In the genomic region with DNA sequence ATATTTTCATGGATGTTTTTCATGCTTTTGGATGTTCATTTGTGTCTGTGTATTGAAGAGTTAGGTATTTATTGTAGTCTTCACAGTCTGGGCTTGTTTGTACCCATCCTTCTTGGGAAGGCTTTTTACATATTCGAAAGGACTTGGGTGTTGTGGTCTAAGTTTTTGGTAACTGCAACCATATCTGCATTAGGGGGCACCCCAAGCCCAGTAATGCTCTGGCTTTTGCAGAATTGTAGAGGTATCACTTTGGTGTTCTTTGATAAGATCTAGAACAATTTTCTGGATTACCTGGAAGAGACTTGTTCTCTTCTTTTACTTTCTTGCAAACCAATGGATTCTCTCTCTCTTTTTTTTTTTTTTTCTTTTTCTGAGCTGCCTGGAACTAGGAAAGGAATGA, we compare ENCODE assay signal across 13 cellular contexts.
A peak's percentile ranks its signal among the peaks of the same experiment; 100 is the strongest.
DNase-seq lines count a peak whose midpoint lies in the region; ATAC-seq and TF ChIP-seq lines count a peak whose summit lies in the region.
"Had no signal": no experiment of that assay in that cellular context is flagged by ENCODE, and none has a peak within 500 bp of the region (broad histone marks: within the 10 kb centered on the region; RNA-seq: fewer than 3 reads in every experiment).

No MANE protein-coding gene starts in this region.

- H3K4me3 Mint-ChIP-seq in stimulated activated naive B cell treated with anti-CD40 and anti-IgM and Interleukin-4, amounts not matched to agents 10 μg/mL and 1 μg/mL and 100 μg/mL, for 72 hours = no peak overlapping the region

- H3K4me1 Mint-ChIP-seq in stimulated activated naive B cell treated with anti-CD40 and anti-IgM and Interleukin-4, amounts not matched to agents 10 μg/mL and 1 μg/mL and 100 μg/mL, for 72 hours = peaks cover 0 to under 1% of the 10 kb centered on the region in 2 donors

- H2AK5ac ChIP-seq in trophoblast cell (ENCODE audit: low read length) = no peak overlapping the region

- H3K36me3 Mint-ChIP-seq in stimulated activated naive B cell treated with anti-CD40 and anti-IgM and Interleukin-4, amounts not matched to agents 10 μg/mL and 1 μg/mL and 100 μg/mL, for 72 hours = no peaks in the 10 kb centered on the region

- no peak overlapping the region for H4K12ac ChIP-seq in trophoblast cell (ENCODE audit: low read depth, low read length)

- no peak overlapping the region for H2AFZ ChIP-seq in trophoblast cell (ENCODE audit: insufficient read depth, low read length, poor library complexity)

- H3K4me1 ChIP-seq in left ventricle myocardium inferior = no peaks in the 10 kb centered on the region
- no peaks in the 10 kb centered on the region for H3K4me1 ChIP-seq in colonic mucosa
- H3K4me1 ChIP-seq in trophoblast cell (ENCODE audit: control insufficient read depth in 1 of 2, insufficient read depth in 2 of 2, low read length in 2 of 2) = no peaks in the 10 kb centered on the region

- H3K4me3 ChIP-seq in left ventricle myocardium inferior (no peak overlapping the region), colonic mucosa (no peak overlapping the region), trophoblast cell (ENCODE audit: low read depth, low read length) (no peak overlapping the region)

- intact Hi-C loops in left ventricle myocardium inferior (cut with micrococcal nuclease) (no loop called here), cardiac septum (cut with DNase I) (no loop called here), colonic mucosa (cut with DNase I) (no loop called here)

- H4K91ac ChIP-seq in trophoblast cell (ENCODE audit: low read depth, low read length) = no peak overlapping the region

- H3K36me3 ChIP-seq in left ventricle myocardium inferior (no peaks in the 10 kb centered on the region), colonic mucosa (no peaks in the 10 kb centered on the region), trophoblast cell (ENCODE audit: control insufficient read depth in 1 of 2, insufficient read depth in 2 of 2, low read length in 2 of 2) (no peaks in the 10 kb centered on the region)

- H4K8ac ChIP-seq in trophoblast cell (ENCODE audit: low read depth, low read length) = no peak overlapping the region

- H3K9ac ChIP-seq in colonic mucosa (ENCODE audit: low read depth in 2 of 2, low read length in 2 of 2) = no peak overlapping the region
- H3K9ac ChIP-seq in trophoblast cell (ENCODE audit: low read length) = no peak overlapping the region

- TF ChIP-seq CTCF in left ventricle myocardium inferior (IDR thresholded peaks at IDR 0.05; ENCODE audit: borderline replicate concordance) = peak; percentile 45
- no peak for TF ChIP-seq CTCF in colonic mucosa (IDR thresholded peaks at IDR 0.05)

- no peak overlapping the region for H3K4ac ChIP-seq in trophoblast cell (ENCODE audit: low read depth, low read length)

- ATAC-seq in HG02571 (IDR thresholded peaks at IDR 0.05; ENCODE audit: unreplicated experiment) (peak; percentile 62), HG02588 (IDR thresholded peaks at IDR 0.05; ENCODE audit: unreplicated experiment) (no peak)
- peak; percentile 46 to 54 for ATAC-seq in stimulated activated naive B cell treated with anti-CD40 and anti-IgM and Interleukin-4, amounts not matched to agents 10 μg/mL and 1 μg/mL and 100 μg/mL, for 72 hours (replicated peaks)

- no peak overlapping the region for H2BK12ac ChIP-seq in trophoblast cell (ENCODE audit: low read length)

- H3K14ac ChIP-seq in trophoblast cell (ENCODE audit: low read length) = no peak overlapping the region

- H2BK120ac ChIP-seq in trophoblast cell (ENCODE audit: insufficient read depth, low read length, poor library complexity) = no peak overlapping the region

- DNase-seq in left ventricle myocardium inferior (no peak), cardiac septum (ENCODE audit: low spot score) (no peak), amniotic epithelial cell (ENCODE audit: low read depth) (peak; percentile 7), colonic mucosa (no peak), trophoblast cell (no peak)
- DNase-seq in stimulated activated naive B cell treated with anti-CD40 and anti-IgM and Interleukin-4, amounts not matched to agents 10 μg/mL and 1 μg/mL and 100 μg/mL, for 72 hours = no peak
- DNase-seq: HCEC 1CT; Karpas-422; NCI-H2227 treated with DMSO at 0.1 percent for 48 hours; stimulated activated CD4-positive, alpha-beta T cell treated with anti-CD3 and anti-CD28 coated beads, Interleukin-4, amount 100 ng/mL, for 1 hour; stimulated activated naive CD4-positive, alpha-beta T cell treated with Interleukin-2 at 50 U/mL for 16 hours had no signal

- H3K79me2 ChIP-seq in trophoblast cell (ENCODE audit: control insufficient read depth, insufficient read depth, low read length, poor library complexity) = no peaks in the 10 kb centered on the region

- no peak overlapping the region for H3K23ac ChIP-seq in trophoblast cell (ENCODE audit: low read length)

- H3K79me1 ChIP-seq in trophoblast cell (ENCODE audit: low read length) = no peaks in the 10 kb centered on the region

- H3K27me3 ChIP-seq in left ventricle myocardium inferior (ENCODE audit: low read depth) (no peaks in the 10 kb centered on the region), colonic mucosa (no peaks in the 10 kb centered on the region), trophoblast cell (ENCODE audit: insufficient read depth, low read length) (no peaks in the 10 kb centered on the region)

- H3K27ac ChIP-seq in left ventricle myocardium inferior (replicated peaks) (no peak overlapping the region), colonic mucosa (no peak overlapping the region), trophoblast cell (ENCODE audit: low read depth, low read length) (no peak overlapping the region)

- peaks cover 16% of the 10 kb centered on the region for H3K9me3 ChIP-seq in left ventricle myocardium inferior (replicated peaks)
- no peaks in the 10 kb centered on the region for H3K9me3 ChIP-seq in colonic mucosa
- no peaks in the 10 kb centered on the region for H3K9me3 ChIP-seq in trophoblast cell (ENCODE audit: insufficient read depth, low read depth, low read length)

- H3K4me2 ChIP-seq in trophoblast cell (ENCODE audit: low read length) = no peak overlapping the region

- H3K18ac ChIP-seq in trophoblast cell (ENCODE audit: low read length) = no peak overlapping the region

- peaks cover 2 to 3% of the 10 kb centered on the region in 2 donors for H3K9me3 Mint-ChIP-seq in stimulated activated naive B cell treated with anti-CD40 and anti-IgM and Interleukin-4, amounts not matched to agents 10 μg/mL and 1 μg/mL and 100 μg/mL, for 72 hours

- H3K27me3 Mint-ChIP-seq in stimulated activated naive B cell treated with anti-CD40 and anti-IgM and Interleukin-4, amounts not matched to agents 10 μg/mL and 1 μg/mL and 100 μg/mL, for 72 hours = peaks cover 12 to 13% of the 10 kb centered on the region in 2 donors

- no CpG with 5 or more reads among the region's 1 CpG for WGBS in trophoblast cell (ENCODE audit: extremely low coverage, insufficient coverage, insufficient read length)

- no peak overlapping the region for H2BK5ac ChIP-seq in trophoblast cell (ENCODE audit: low read depth, low read length, poor library complexity)

- no peak overlapping the region for H3K27ac Mint-ChIP-seq in stimulated activated naive B cell treated with anti-CD40 and anti-IgM and Interleukin-4, amounts not matched to agents 10 μg/mL and 1 μg/mL and 100 μg/mL, for 72 hours
